Comparison of ENCODE assay signal across 6 cellular contexts in the genomic region with DNA sequence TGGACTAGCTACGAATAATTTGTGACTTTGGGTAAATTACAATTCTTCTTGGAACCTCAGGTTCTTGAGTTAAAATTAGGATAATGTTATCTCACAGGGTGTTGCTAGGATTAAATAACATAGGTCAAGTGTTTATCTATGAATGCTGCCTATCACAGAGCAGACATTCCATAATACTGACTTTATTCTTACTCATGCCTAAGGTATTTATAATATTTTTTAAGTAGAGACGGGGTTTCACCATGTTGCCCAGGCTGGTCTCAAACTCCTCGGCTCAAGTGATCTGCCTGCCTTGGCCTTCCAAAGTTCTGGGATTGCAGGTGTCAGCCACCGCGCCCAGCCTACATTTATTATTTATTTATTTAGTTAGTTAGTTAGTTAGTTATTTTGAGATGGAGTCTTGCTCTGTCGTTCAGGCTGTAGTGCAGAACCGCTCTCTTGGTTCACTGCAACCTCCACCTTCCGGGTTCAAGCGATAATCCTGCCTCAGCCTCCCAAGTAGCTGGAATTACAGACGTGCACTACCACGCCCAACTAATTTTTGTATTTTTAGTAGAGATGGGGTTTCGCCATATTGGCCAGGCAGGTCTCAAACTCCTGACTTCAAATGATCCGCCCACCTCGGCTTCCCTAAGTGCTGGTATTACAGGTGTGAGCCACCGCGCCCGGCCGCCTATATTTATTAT. TPM values are rescaled to one million over a fixed set of nuclear protein-coding genes. Genes with fewer than 3 reads are reported as not detected.
DNase-seq lines count a peak whose midpoint lies in the region; ATAC-seq and TF ChIP-seq lines count a peak whose summit lies in the region.

No MANE protein-coding gene starts in this region.

- 80 to 85% (median 83%) methylated on average over 18 of the region's 18 CpGs for WGBS in psoas muscle, 3 donors

- H3K9ac ChIP-seq in Karpas-422 (ENCODE audit: low read length): peak overlapping the region; percentile 94

- H3K36me3 ChIP-seq in Karpas-422 (ENCODE audit: insufficient read depth, low read length) (no peaks in the 10 kb centered on the region), psoas muscle (ENCODE audit: insufficient read depth in 1 of 2, low read depth in 1 of 2) (no peaks in the 10 kb centered on the region)

- H3K4me3 ChIP-seq in Karpas-422 (ENCODE audit: low read length): peak overlapping the region; percentile 85
- H3K4me3 ChIP-seq in coronary artery: peak overlapping the region; percentile 99
- peak overlapping the region; percentile 92 for H3K4me3 ChIP-seq in psoas muscle

- H3K27me3 ChIP-seq in Karpas-422 (ENCODE audit: low read length): no peaks in the 10 kb centered on the region
- no peaks in the 10 kb centered on the region for H3K27me3 ChIP-seq in psoas muscle (ENCODE audit: insufficient read depth in 3 of 3, low read length in 2 of 3)

- intact Hi-C loops in psoas muscle (cut with DNase I): no loop called here

- ATAC-seq in psoas muscle (peak in 1 of 4 donors; percentile 8), GM19467 (IDR thresholded peaks at IDR 0.05; ENCODE audit: unreplicated experiment) (no peak), HG03280 (IDR thresholded peaks at IDR 0.05; ENCODE audit: unreplicated experiment) (no peak), GM21737 (IDR thresholded peaks at IDR 0.05; ENCODE audit: unreplicated experiment) (no peak)

- H2AFZ ChIP-seq in Karpas-422 (ENCODE audit: low read length): peak overlapping the region; percentile 31; the same call in 1 of the 2 replicates

- DNase-seq in Karpas-422: no peak
- no peak for DNase-seq in coronary artery (ENCODE audit: low spot score)
- DNase-seq in psoas muscle: no peak

- TF ChIP-seq CTCF in coronary artery (IDR thresholded peaks at IDR 0.05) (no peak), psoas muscle (IDR thresholded peaks at IDR 0.05) (no peak)

- H3K9me2 ChIP-seq in Karpas-422 (replicated peaks; ENCODE audit: insufficient read depth, low read length): no peaks in the 10 kb centered on the region

- H3K4me2 ChIP-seq in Karpas-422 (ENCODE audit: low read depth, low read length, poor library complexity, severe bottlenecking): peak overlapping the region; percentile 88

- peak overlapping the region; percentile 80 for H3K27ac ChIP-seq in Karpas-422 (ENCODE audit: low read length)
- H3K27ac ChIP-seq in coronary artery: peak overlapping the region; percentile 90 to 96
- peak overlapping the region; percentile 95 for H3K27ac ChIP-seq in psoas muscle

- H3K9me3 ChIP-seq in Karpas-422 (ENCODE audit: low read length): no peaks in the 10 kb centered on the region
- no peaks in the 10 kb centered on the region for H3K9me3 ChIP-seq in psoas muscle

- H3K4me1 ChIP-seq in Karpas-422 (ENCODE audit: low read length) (peaks cover 53% of the 10 kb centered on the region), psoas muscle (peaks cover 22% of the 10 kb centered on the region)

- peaks cover 58% of the 10 kb centered on the region for H3K79me2 ChIP-seq in Karpas-422 (ENCODE audit: low read length)

- H4K20me1 ChIP-seq in Karpas-422 (ENCODE audit: insufficient read depth, low read depth, low read length): no peaks in the 10 kb centered on the region

RNA-seq across cellular contexts. Expression of a gene that starts 0.7 kb away (rescaled TPM):
- total RNA-seq in Karpas-422 (2014; rRNA removed; shearing (Covaris generic); ENCODE audit: low replicate concordance): 109 and 144 TPM in 2 replicates
- total RNA-seq in psoas muscle: 100 to 1,000 TPM; 520 to 768 (median 704) TPM
- 100 to 1,000 TPM in 2 of 3 donors, 10 to 100 TPM in 1; 76.1 to 617 (median 125) TPM for polyA plus RNA-seq in psoas muscle

RNA-seq across cellular contexts. Expression of a gene that starts 3.8 kb away (rescaled TPM):
- total RNA-seq in Karpas-422 (2014; rRNA removed; shearing (Covaris generic); ENCODE audit: low replicate concordance): 115 and 137 TPM in 2 replicates
- total RNA-seq in psoas muscle: 10 to 100 TPM; 21.9 to 42.2 (median 31.6) TPM
- polyA plus RNA-seq in psoas muscle: 10 to 100 TPM; 12.9 to 17.4 (median 17.2) TPM

RNA-seq across cellular contexts. Expression of a gene that starts 56.9 kb away (rescaled TPM):
- total RNA-seq in Karpas-422 (2014; rRNA removed; shearing (Covaris generic); ENCODE audit: low replicate concordance): 13.4 and 21.7 TPM in 2 replicates
- 10 to 100 TPM in 3 of 4 donors, 1 to 10 TPM in 1; 6.8 to 16.3 (median 10.8) TPM for total RNA-seq in psoas muscle
- 1 to 10 TPM; 3.7 to 8.3 (median 5.0) TPM for polyA plus RNA-seq in psoas muscle

RNA-seq across cellular contexts. Expression of a gene that starts 57.0 kb away (rescaled TPM):
- total RNA-seq in Karpas-422 (2014; rRNA removed; shearing (Covaris generic); ENCODE audit: low replicate concordance): 17.2 and 43.5 TPM in 2 replicates
- 10 to 100 TPM in 3 of 4 donors, 1 to 10 TPM in 1; 9.8 to 16.3 (median 12.3) TPM for total RNA-seq in psoas muscle
- 10 to 100 TPM in 1 of 3 donors, 1 to 10 TPM in 2; 9.1 to 17.3 (median 9.2) TPM for polyA plus RNA-seq in psoas muscle
